26 cellular contexts compared by ENCODE assay signal in the genomic region with DNA sequence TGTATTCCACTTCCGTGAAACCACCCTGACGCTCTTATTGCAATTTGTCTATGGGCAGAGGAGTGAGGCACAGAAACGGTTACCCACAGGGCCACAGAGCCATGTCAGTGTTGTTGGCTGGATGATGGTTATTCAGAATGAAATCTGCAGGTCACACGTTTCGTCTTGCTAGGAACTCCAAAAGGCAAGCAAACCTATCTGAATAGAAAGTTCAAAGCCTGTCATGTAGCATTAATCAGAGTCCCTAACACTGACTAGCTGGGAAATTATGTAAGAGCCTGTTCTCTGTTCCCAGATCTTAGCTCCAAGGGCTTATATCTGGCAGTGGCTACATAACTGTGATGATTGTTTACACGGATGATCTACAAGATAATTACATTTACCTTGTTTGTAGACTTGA. TPM values are rescaled to one million over a fixed set of nuclear protein-coding genes. Genes with fewer than 3 reads are reported as not detected.
DNase-seq lines count a peak whose midpoint lies in the region; ATAC-seq, FAIRE-seq and TF ChIP-seq lines count a peak whose summit lies in the region.
"Had no signal": no experiment of that assay in that cellular context is flagged by ENCODE, and none has a peak within 500 bp of the region (broad histone marks: within the 10 kb centered on the region; RNA-seq: fewer than 3 reads in every experiment).

No MANE protein-coding gene starts in this region.

- H3K4ac ChIP-seq in H1 (replicated peaks; ENCODE audit: insufficient read length, low read depth, low read length), result no peak overlapping the region

- H3K27ac ChIP-seq in H1 (ENCODE audit: low read depth, low read length) (no peak overlapping the region), neural progenitor cell (no peak overlapping the region)
- H3K27ac ChIP-seq: testis had no signal

- H3K4me1 ChIP-seq in BE2C (no peaks in the 10 kb centered on the region), H1 (replicated peaks in 1 of 4; ENCODE audit: control insufficient read depth in 3 of 4, insufficient read depth in 4 of 4, low read length in 3 of 4) (peaks cover 0 to 6% (median 3%) of the 10 kb centered on the region in 4 experiments; a peak in 6 of 7 replicates), neural progenitor cell (peaks cover 5% of the 10 kb centered on the region)
- H3K4me1 ChIP-seq: testis had no signal

- H2AFZ ChIP-seq in H1 (ENCODE audit: low read length) (no peak overlapping the region), neural progenitor cell (replicated peaks) (no peak overlapping the region)

- no peak for TF ChIP-seq RAD21 in H1 (IDR thresholded peaks at IDR 0.05 in 1 of 2, conservative IDR thresholded peaks at IDR 0.05 in 1 of 2; ENCODE audit: low read depth in 2 of 2, low read length in 2 of 2)

- H2BK120ac ChIP-seq in H1 (replicated peaks; ENCODE audit: low read depth, low read length), result no peak overlapping the region

- H3K9me3 ChIP-seq in BE2C (no peaks in the 10 kb centered on the region), H1 (ENCODE audit: insufficient read depth in 2 of 2, low read depth in 1 of 2, low read length in 1 of 2) (no peaks in the 10 kb centered on the region), neural progenitor cell (ENCODE audit: low read depth) (no peaks in the 10 kb centered on the region)
- H3K9me3 ChIP-seq: testis had no signal

- peak overlapping the region; percentile 67 for H3K4me3 ChIP-seq in BE2C (ENCODE audit: low read depth, low read length)
- H3K4me3 ChIP-seq in H1 (ENCODE audit: extremely low read depth in 1 of 4, insufficient read depth in 2 of 4, low read depth in 3 of 4, low read length in 4 of 4), result peak overlapping the region; percentile 62 to 80 (median 74); a peak in 5 of 8 replicates
- H3K4me3 ChIP-seq in neural progenitor cell, result peak overlapping the region; percentile 71

- no peak overlapping the region for H2AK5ac ChIP-seq in H1 (ENCODE audit: low read depth, low read length)

- peaks cover 18% of the 10 kb centered on the region for H3K27me3 ChIP-seq in BE2C
- H3K27me3 ChIP-seq in H1 (replicated peaks in 1 of 4; ENCODE audit: control insufficient read depth in 3 of 4, extremely low read depth in 1 of 4, insufficient read depth in 3 of 4, low read length in 3 of 4), result peaks cover 13 to 38% (median 36%) of the 10 kb centered on the region in 4 experiments
- H3K27me3 ChIP-seq in neural progenitor cell, result peaks cover 74% of the 10 kb centered on the region
- H3K27me3 ChIP-seq: testis had no signal

- H3K18ac ChIP-seq in H1 (ENCODE audit: extremely low read depth, low read length), result no peak overlapping the region

- H3K79me2 ChIP-seq in H1 (ENCODE audit: control insufficient read depth in 1 of 2, insufficient read depth in 2 of 2, low read length in 2 of 2) (no peaks in the 10 kb centered on the region), neural progenitor cell (ENCODE audit: low read depth) (no peaks in the 10 kb centered on the region)

- H3F3A ChIP-seq in neural progenitor cell (ENCODE audit: low read depth), result no peaks in the 10 kb centered on the region

- 0 out of 2 replicates have a peak overlapping the region, but pooled peaks have one; percentile 13 for H2BK20ac ChIP-seq in H1 (ENCODE audit: low read length)

- DNase-seq in BE2C, result no peak
- DNase-seq in NCI-H69 (lab: John Stamatoyannopoulos, UW), result peak; percentile 58
- no peak for DNase-seq in H1 (ENCODE audit: low read depth in 1 of 2, low spot score in 2 of 2)
- DNase-seq in neural progenitor cell (ENCODE audit: low spot score), result no peak
- DNase-seq in NCI-H1105 (lab: John Stamatoyannopoulos, UW), result no peak
- DNase-seq in SHP77 treated with DMSO at 0.1 percent for 48 hours (lab: John Stamatoyannopoulos, UW), result no peak
- no peak for DNase-seq in T-helper 1 cell
- DNase-seq: activated CD4-positive, CD25-positive, alpha-beta regulatory T cell; activated T-cell treated with anti-CD3 and anti-CD28 coated beads, Interleukin-2, amount 50 U/mL, for 48 hours; CD4-positive, alpha-beta memory T cell; DMS79 treated with DMSO at 0.1 percent for 48 hours; KG1; left cardiac atrium; NCI-H2081; NCI-H510A; SHP77; T-helper 2 cell; testis had no signal

- H3K4me3 Mint-ChIP-seq in neural progenitor cell, result peak overlapping the region; percentile 86
- H3K4me3 Mint-ChIP-seq: activated naive CD4-positive, alpha-beta T cell treated with anti-CD3 and anti-CD28 coated beads, Interleukin-2, amount 50 U/mL, for 24 hours; dendritic cell treated with granulocyte-macrophage colony-stimulating factor and Interleukin-4, amounts not matched to agents 40 ng/mL and 50 ng/mL, for 4 days; natural killer cell treated with Interleukin-12 subunit alpha and Interleukin-12 subunit beta and Interleukin-15 and Interleukin-18, amount 100 ng/mL, for 72 hours had no signal

- POLR2A ChIA-PET in H1 (lab: Charles Lee; ENCODE audit: partially characterized antibody), result interaction anchor here (1.6 kb wide), 1 partner anchor 30 kb away, joined by 3 read pairs; no protein-coding TSS in a partner anchor

- ATAC-seq in HG03571 (IDR thresholded peaks at IDR 0.05; ENCODE audit: unreplicated experiment), result no peak
- ATAC-seq: left cardiac atrium; natural killer cell treated with Interleukin-12 subunit alpha and Interleukin-12 subunit beta and Interleukin-15 and Interleukin-18, amount 100 ng/mL, for 72 hours had no signal

- no peak overlapping the region for H4K8ac ChIP-seq in H1 (ENCODE audit: extremely low read depth, insufficient read depth, low read length)

- no peaks in the 10 kb centered on the region for H3K36me3 ChIP-seq in BE2C
- H3K36me3 ChIP-seq in H1 (ENCODE audit: control insufficient read depth in 2 of 4, insufficient read depth in 4 of 4, low read length in 3 of 4), result no peaks in the 10 kb centered on the region; a peak in 1 of 8 replicates
- no peaks in the 10 kb centered on the region for H3K36me3 ChIP-seq in neural progenitor cell

- peak; percentile 36 for FAIRE-seq in H1 (lab: Jason Lieb, UNC)

- H2BK15ac ChIP-seq in H1 (ENCODE audit: low read length), result no peak overlapping the region

- H2BK5ac ChIP-seq in H1 (ENCODE audit: low read depth, low read length), result no peak overlapping the region

- no peak for TF ChIP-seq POLR2A in H1 (IDR thresholded peaks at IDR 0.05; ENCODE audit: control extremely low read depth in 1 of 2, low read depth in 2 of 2, low read length in 2 of 2)

- H4K20me1 ChIP-seq in H1 (replicated peaks in 1 of 2; ENCODE audit: control insufficient read depth in 1 of 2, insufficient read depth in 2 of 2, low read length in 2 of 2), result peaks cover 0 to 2% of the 10 kb centered on the region in 2 experiments
- H4K20me1 ChIP-seq in neural progenitor cell (ENCODE audit: low read depth), result peaks cover 6% of the 10 kb centered on the region

- no peaks in the 10 kb centered on the region for H3K36me3 Mint-ChIP-seq in neural progenitor cell
- H3K36me3 Mint-ChIP-seq: activated naive CD4-positive, alpha-beta T cell treated with anti-CD3 and anti-CD28 coated beads, Interleukin-2, amount 50 U/mL, for 24 hours; natural killer cell treated with Interleukin-12 subunit alpha and Interleukin-12 subunit beta and Interleukin-15 and Interleukin-18, amount 100 ng/mL, for 72 hours had no signal

- peaks cover 23% of the 10 kb centered on the region for H3K27me3 Mint-ChIP-seq in neural progenitor cell (ENCODE audit: insufficient read depth, low read depth)

- no peak overlapping the region for H4K91ac ChIP-seq in H1 (replicated peaks; ENCODE audit: insufficient read length, low read length)

- H3K14ac ChIP-seq in H1 (ENCODE audit: insufficient read length), result no peak overlapping the region

- H3K9me3 Mint-ChIP-seq in neural progenitor cell, result peaks cover 3% of the 10 kb centered on the region
- H3K9me3 Mint-ChIP-seq: dendritic cell treated with granulocyte-macrophage colony-stimulating factor and Interleukin-4, amounts not matched to agents 40 ng/mL and 50 ng/mL, for 4 days had no signal

- H3K23me2 ChIP-seq in H1 (ENCODE audit: low read depth, low read length), result peaks cover 9% of the 10 kb centered on the region; the same call in 1 of the 2 replicates

- TF ChIP-seq CTCF in BE2C (IDR thresholded peaks at IDR 0.05; ENCODE audit: low read depth, low read length) (no peak), H1 (IDR thresholded peaks at IDR 0.05; ENCODE audit: control extremely low read depth in 1 of 3, insufficient read depth in 1 of 3, low read depth in 1 of 3, low read length in 3 of 3) (no peak), neural progenitor cell (IDR thresholded peaks at IDR 0.05) (no peak)

- no peak for TF ChIP-seq EP300 in H1 (IDR thresholded peaks at IDR 0.05; ENCODE audit: borderline replicate concordance in 1 of 2, low read depth in 2 of 2, low read length in 2 of 2)

- H3K9ac ChIP-seq in H1 (replicated peaks in 1 of 4; ENCODE audit: extremely low read depth in 1 of 4, low read depth in 3 of 4, low read length in 3 of 4), result no peak overlapping the region
- H3K9ac ChIP-seq in neural progenitor cell, result no peak overlapping the region

- peaks cover 10% of the 10 kb centered on the region for H3K4me1 Mint-ChIP-seq in neural progenitor cell
- H3K4me1 Mint-ChIP-seq: activated naive CD4-positive, alpha-beta T cell treated with anti-CD3 and anti-CD28 coated beads, Interleukin-2, amount 50 U/mL, for 24 hours had no signal

- H2BK12ac ChIP-seq in H1 (ENCODE audit: low read depth, low read length), result no peak overlapping the region

- H3K56ac ChIP-seq in H1 (replicated peaks; ENCODE audit: insufficient read length, low read depth, low read length), result no peak overlapping the region

- H4K5ac ChIP-seq in H1 (ENCODE audit: insufficient read length, low read depth, low read length), result no peak overlapping the region

- no peaks in the 10 kb centered on the region for H3K79me1 ChIP-seq in H1 (ENCODE audit: low read depth, low read length)

- 34% methylated on average over 6 of the region's 6 CpGs; no CpG with 5 or more reads in 1 of the 2 experiments for WGBS in H1 (ENCODE audit: extremely low coverage in 1 of 2, insufficient coverage in 1 of 2, insufficient read length in 1 of 2, insufficient replicate concordance in 2 of 2, low coverage in 1 of 2, low lambda C conversion rate in 2 of 2, missing lambda C conversion rate in 1 of 2), 2 experiments

- H3K23ac ChIP-seq in H1 (ENCODE audit: insufficient read length), result no peak overlapping the region

- H3K4me2 ChIP-seq in H1 (ENCODE audit: insufficient read depth in 1 of 2, low read depth in 2 of 2, low read length in 2 of 2), result peak overlapping the region; percentile 91 to 96; a peak in 3 of 4 replicates
- peak overlapping the region; percentile 100 for H3K4me2 ChIP-seq in neural progenitor cell

- CTCF ChIA-PET in H1 (lab: Charles Lee; ENCODE audit: partially characterized antibody), result interaction anchor here (1.2 to 1.7 kb wide), 4 partner anchors 35 to 657 kb away, joined by 3 to 5 read pairs (median 4); no protein-coding TSS in a partner anchor

- H3K27ac Mint-ChIP-seq in neural progenitor cell, result no peak overlapping the region
- H3K27ac Mint-ChIP-seq: activated naive CD4-positive, alpha-beta T cell treated with anti-CD3 and anti-CD28 coated beads, Interleukin-2, amount 50 U/mL, for 24 hours; CD4-positive, alpha-beta memory T cell; dendritic cell treated with granulocyte-macrophage colony-stimulating factor and Interleukin-4, amounts not matched to agents 40 ng/mL and 50 ng/mL, for 4 days; natural killer cell treated with Interleukin-12 subunit alpha and Interleukin-12 subunit beta and Interleukin-15 and Interleukin-18, amount 100 ng/mL, for 72 hours had no signal

RNA-seq across cellular contexts. Expression of gene SYNPR, which starts 1.3 kb away (rescaled TPM):
- polyA plus RNA-seq in BE2C (2012; ENCODE audit: insufficient read depth, insufficient read length, low read depth), result not detected
- total RNA-seq in H1 (2021; fragmentation: NEBNext Ultra II Directional; extraction: Animal tissue kit (Norgen Biotek cat#: 25700)), result 0.54 and 0.99 TPM in 2 replicates
- 0.39 and 0.46 TPM in 2 replicates for polyA plus RNA-seq in H1 (2011; rRNA removed)
- 0.56 TPM for polyA plus RNA-seq in H1 (2011; cell fraction: cytosol; rRNA removed)
- polyA plus RNA-seq in H1 (2011; cell fraction: nucleus; rRNA removed), result 0.88 TPM
- 0.23 to 1.1 TPM (median 0.96 TPM) in 4 replicates for polyA plus RNA-seq in H1 (2012, experiment 1 of 2)
- polyA plus RNA-seq in H1 (2012, experiment 2 of 2), result 0.25 TPM
- 0.47 TPM for polyA plus RNA-seq in H1 (2013, experiment 1 of 2)
- polyA plus RNA-seq in H1 (2013, experiment 2 of 2), result 0.63 TPM
- polyA minus RNA-seq in H1 (2011; rRNA and poly(A)+ RNA removed), result 0.25 and 0.41 TPM in 2 replicates
- 1.6 TPM for polyA minus RNA-seq in H1 (2011; cell fraction: cytosol; rRNA and poly(A)+ RNA removed)
- 2.5 TPM for polyA minus RNA-seq in H1 (2011; cell fraction: nucleus; rRNA and poly(A)+ RNA removed)
- 0.30 and 0.59 TPM in 2 replicates for total RNA-seq in neural progenitor cell (ENCODE audit: low replicate concordance)
- total RNA-seq: CD4-positive, alpha-beta memory T cell; fibroblast of villous mesenchyme; mesenteric fat pad; natural killer cell treated with Interleukin-12 subunit alpha and Interleukin-12 subunit beta and Interleukin-15 and Interleukin-18, amount 100 ng/mL, for 72 hours; renal cortical epithelial cell; testis had no signal
- polyA plus RNA-seq: AG04450; CD4-positive, alpha-beta memory T cell had no signal
